26 cellular contexts compared by ENCODE assay signal in genomic region chr16:56891685-56892084, GRCh38. TPM values are rescaled to one million over a fixed set of nuclear protein-coding genes. Genes with fewer than 3 reads are reported as not detected.
"Had no signal": no experiment of that assay in that cellular context is flagged by ENCODE, and none has a peak within 500 bp of the region (broad histone marks: within the 10 kb centered on the region; RNA-seq: fewer than 3 reads in every experiment).

No MANE protein-coding gene starts in this region.

- H3K27me3 ChIP-seq: brain microvascular endothelial cell, cardiac muscle cell, MG63, Peyer's patch, SJSA1 had no signal

- ATAC-seq: activated CD4-positive, CD25-positive, alpha-beta regulatory T cell treated with anti-CD3 and anti-CD28 coated beads, Interleukin-2, amount 50 U/mL, for 24 hours; activated CD8-positive, alpha-beta memory T cell treated with anti-CD3 and anti-CD28 coated beads, Interleukin-2, amount 10 ng/mL, durations not matched to agents 7 days and 5 days; SK-N-SH treated with all-trans-retinoic acid at 6 μM for 48 hours had no signal

- H3K4me3 Mint-ChIP-seq: activated CD8-positive, alpha-beta memory T cell treated with anti-CD3 and anti-CD28 coated beads, Interleukin-2, amount 10 ng/mL, durations not matched to agents 7 days and 5 days; activated naive CD8-positive, alpha-beta T cell; activated T-cell treated with anti-CD3 and anti-CD28 coated beads, Interleukin-2, amount 50 U/mL, for 24 hours; activated T-helper 1 cell treated with anti-CD3 and anti-CD28 coated beads, Interleukin-12 subunit alpha, Interleukin-12 subunit beta, Interleukin-2, Interleukin-4 antibody, amounts not matched to agents 30 ng/mL and 10 ng/mL and 1 ng/mL, durations not matched to agents 14 hours and 24 hours and 36 hours; T-helper 1 cell treated with Interleukin-12 subunit alpha and Interleukin-12 subunit beta and Interleukin-4 antibody, amounts not matched to agents 30 μg/mL and 1 μg/mL, for 36 hours had no signal

- H3K27ac ChIP-seq: brain microvascular endothelial cell, cardiac muscle cell, Peyer's patch, RWPE1, SJSA1 had no signal

- H3K4me1 ChIP-seq: SJSA1 had no signal

- H3K36me3 ChIP-seq: brain microvascular endothelial cell, cardiac muscle cell, MG63, Peyer's patch, SJSA1 had no signal

- H3K9me3 ChIP-seq: MG63, Peyer's patch, SJSA1 had no signal

- H3K27ac Mint-ChIP-seq: activated CD8-positive, alpha-beta memory T cell treated with anti-CD3 and anti-CD28 coated beads, Interleukin-2, amount 10 ng/mL, durations not matched to agents 7 days and 5 days; activated naive CD8-positive, alpha-beta T cell; activated T-cell treated with anti-CD3 and anti-CD28 coated beads, Interleukin-2, amount 50 U/mL, for 24 hours; activated T-helper 1 cell treated with anti-CD3 and anti-CD28 coated beads, Interleukin-12 subunit alpha, Interleukin-12 subunit beta, Interleukin-2, Interleukin-4 antibody, amounts not matched to agents 30 ng/mL and 10 ng/mL and 1 ng/mL, durations not matched to agents 14 hours and 24 hours and 36 hours; T-helper 1 cell treated with Interleukin-12 subunit alpha and Interleukin-12 subunit beta and Interleukin-4 antibody, amounts not matched to agents 30 μg/mL and 1 μg/mL, for 36 hours had no signal

- H3K4me3 ChIP-seq: cardiac muscle cell, MG63, Peyer's patch, SJSA1 had no signal

- H3K9me3 Mint-ChIP-seq: activated T-cell treated with anti-CD3 and anti-CD28 coated beads, Interleukin-2, amount 50 U/mL, for 24 hours; activated T-helper 1 cell treated with anti-CD3 and anti-CD28 coated beads, Interleukin-12 subunit alpha, Interleukin-12 subunit beta, Interleukin-2, Interleukin-4 antibody, amounts not matched to agents 30 ng/mL and 10 ng/mL and 1 ng/mL, durations not matched to agents 14 hours and 24 hours and 36 hours; T-helper 1 cell treated with Interleukin-12 subunit alpha and Interleukin-12 subunit beta and Interleukin-4 antibody, amounts not matched to agents 30 μg/mL and 1 μg/mL, for 36 hours had no signal

- DNase-seq: activated CD4-positive, alpha-beta T cell treated with anti-CD3 and anti-CD28 coated beads for 4 hours; activated CD8-positive, alpha-beta memory T cell treated with anti-CD3 and anti-CD28 coated beads, Interleukin-2, amount 10 ng/mL, durations not matched to agents 7 days and 5 days; activated effector memory CD4-positive, alpha-beta T cell treated with Interleukin-2 at 50 U/mL for 16 hours; activated naive CD4-positive, alpha-beta T cell; activated T-cell treated with anti-CD3 and anti-CD28 coated beads, Interleukin-2, amount 50 U/mL, for 24 hours; amygdala; brain microvascular endothelial cell; MG63; MV-4-11; NCI-H1092 treated with DMSO at 0.1 percent for 48 hours; NCI-H1417 treated with DMSO at 0.1 percent for 48 hours; NCI-H1694; NCI-H2029; NCI-H510A treated with DMSO at 0.1 percent for 48 hours; NCI-H69; NK-92 treated with Interleukin-12 subunit alpha and Interleukin-12 subunit beta, amount 100 ng/mL, for 24 hours; Peyer's patch; SHP77 had no signal

- H3K27me3 Mint-ChIP-seq: activated naive CD8-positive, alpha-beta T cell; activated T-cell treated with anti-CD3 and anti-CD28 coated beads, Interleukin-2, amount 50 U/mL, for 24 hours had no signal

- H3K4me1 Mint-ChIP-seq: activated CD8-positive, alpha-beta memory T cell treated with anti-CD3 and anti-CD28 coated beads, Interleukin-2, amount 10 ng/mL, durations not matched to agents 7 days and 5 days had no signal

- H3K36me3 Mint-ChIP-seq: activated CD8-positive, alpha-beta memory T cell treated with anti-CD3 and anti-CD28 coated beads, Interleukin-2, amount 10 ng/mL, durations not matched to agents 7 days and 5 days; activated naive CD8-positive, alpha-beta T cell had no signal

RNA-seq across cellular contexts. Expression of gene SLC12A3, which starts 26.7 kb away (rescaled TPM):
- total RNA-seq: activated CD8-positive, alpha-beta memory T cell treated with anti-CD3 and anti-CD28 coated beads, Interleukin-2, amount 10 ng/mL, durations not matched to agents 7 days and 5 days; activated T-helper 1 cell treated with anti-CD3 and anti-CD28 coated beads, Interleukin-12 subunit alpha, Interleukin-12 subunit beta, Interleukin-2, Interleukin-4 antibody, amounts not matched to agents 30 ng/mL and 10 ng/mL and 1 ng/mL, durations not matched to agents 14 hours and 24 hours and 36 hours; cardiac muscle cell; Peyer's patch; SJSA1 had no signal
- polyA plus RNA-seq: cardiac muscle cell had no signal
